ENCODE assay signal across 1 cellular context in the genomic region with DNA sequence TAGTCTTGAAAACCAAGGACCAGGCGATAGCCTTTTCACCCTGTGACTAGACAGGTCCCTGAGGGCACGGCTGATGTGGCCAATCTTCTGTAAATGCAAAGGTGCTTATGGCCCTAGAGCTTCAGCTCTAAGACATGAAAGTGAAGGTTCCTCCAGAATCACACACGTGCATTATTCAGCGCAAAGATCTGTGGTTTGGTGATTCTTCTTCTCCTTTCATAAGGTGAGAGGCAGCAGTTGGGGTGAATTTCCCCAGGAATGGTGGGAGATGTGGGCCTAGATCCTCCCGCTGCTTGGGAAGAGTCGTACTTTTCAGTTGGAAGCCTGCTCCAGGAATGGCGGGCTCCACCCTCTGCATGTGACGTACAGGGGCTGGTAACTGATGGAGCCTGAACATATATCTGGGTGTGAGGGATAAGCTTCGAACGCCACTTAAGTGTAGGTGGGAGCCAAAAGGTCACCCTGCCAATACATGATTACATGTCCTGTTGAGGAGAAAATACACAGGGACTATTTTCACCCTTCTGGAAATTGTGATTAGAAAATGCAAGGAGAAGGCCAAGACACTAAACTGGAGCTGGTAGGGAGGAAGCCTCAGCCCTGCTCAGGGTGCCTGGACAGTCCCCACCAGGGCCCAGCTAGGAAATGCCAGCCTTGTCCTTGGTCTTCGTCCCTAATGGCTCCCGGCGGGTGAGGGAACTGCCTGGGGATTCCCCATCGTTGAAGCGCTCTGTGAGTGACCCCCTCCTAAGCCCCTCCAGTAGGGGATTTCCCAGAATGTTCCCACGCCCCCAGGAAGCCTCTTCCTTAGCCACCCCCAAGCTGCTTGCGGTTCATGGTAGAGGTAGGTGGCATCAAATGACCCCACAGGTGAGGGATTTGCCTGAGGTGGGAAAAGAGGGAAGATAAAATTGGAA.
TF ChIP-seq lines count a peak whose summit lies in the region.

No MANE protein-coding gene starts in this region.

TF ChIP-seq in HepG2, 621 proteins besides CTCF, POLR2A, EP300 and RAD21 (continued from another document and continues in another):
- TF ChIP-seq, protein P1, sequence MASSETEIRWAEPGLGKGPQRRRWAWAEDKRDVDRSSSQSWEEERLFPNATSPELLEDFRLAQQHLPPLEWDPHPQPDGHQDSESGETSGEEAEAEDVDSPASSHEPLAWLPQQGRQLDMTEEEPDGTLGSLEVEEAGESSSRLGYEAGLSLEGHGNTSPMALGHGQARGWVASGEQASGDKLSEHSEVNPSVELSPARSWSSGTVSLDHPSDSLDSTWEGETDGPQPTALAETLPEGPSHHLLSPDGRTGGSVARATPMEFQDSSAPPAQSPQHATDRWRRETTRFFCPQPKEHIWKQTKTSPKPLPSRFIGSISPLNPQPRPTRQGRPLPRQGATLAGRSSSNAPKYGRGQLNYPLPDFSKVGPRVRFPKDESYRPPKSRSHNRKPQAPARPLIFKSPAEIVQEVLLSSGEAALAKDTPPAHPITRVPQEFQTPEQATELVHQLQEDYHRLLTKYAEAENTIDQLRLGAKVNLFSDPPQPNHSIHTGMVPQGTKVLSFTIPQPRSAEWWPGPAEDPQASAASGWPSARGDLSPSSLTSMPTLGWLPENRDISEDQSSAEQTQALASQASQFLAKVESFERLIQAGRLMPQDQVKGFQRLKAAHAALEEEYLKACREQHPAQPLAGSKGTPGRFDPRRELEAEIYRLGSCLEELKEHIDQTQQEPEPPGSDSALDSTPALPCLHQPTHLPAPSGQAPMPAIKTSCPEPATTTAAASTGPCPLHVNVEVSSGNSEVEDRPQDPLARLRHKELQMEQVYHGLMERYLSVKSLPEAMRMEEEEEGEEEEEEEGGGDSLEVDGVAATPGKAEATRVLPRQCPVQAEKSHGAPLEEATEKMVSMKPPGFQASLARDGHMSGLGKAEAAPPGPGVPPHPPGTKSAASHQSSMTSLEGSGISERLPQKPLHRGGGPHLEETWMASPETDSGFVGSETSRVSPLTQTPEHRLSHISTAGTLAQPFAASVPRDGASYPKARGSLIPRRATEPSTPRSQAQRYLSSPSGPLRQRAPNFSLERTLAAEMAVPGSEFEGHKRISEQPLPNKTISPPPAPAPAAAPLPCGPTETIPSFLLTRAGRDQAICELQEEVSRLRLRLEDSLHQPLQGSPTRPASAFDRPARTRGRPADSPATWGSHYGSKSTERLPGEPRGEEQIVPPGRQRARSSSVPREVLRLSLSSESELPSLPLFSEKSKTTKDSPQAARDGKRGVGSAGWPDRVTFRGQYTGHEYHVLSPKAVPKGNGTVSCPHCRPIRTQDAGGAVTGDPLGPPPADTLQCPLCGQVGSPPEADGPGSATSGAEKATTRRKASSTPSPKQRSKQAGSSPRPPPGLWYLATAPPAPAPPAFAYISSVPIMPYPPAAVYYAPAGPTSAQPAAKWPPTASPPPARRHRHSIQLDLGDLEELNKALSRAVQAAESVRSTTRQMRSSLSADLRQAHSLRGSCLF (CRISPR knock-in tag; IDR thresholded peaks at IDR 0.05; ENCODE audit: borderline replicate concordance): no peak
- 0 out of 2 replicates have a peak, but pooled peaks have one; percentile 23 for TF ChIP-seq ZNF891 (CRISPR knock-in tag; IDR thresholded peaks at IDR 0.05)
- no peak for TF ChIP-seq MYC (CRISPR knock-in tag; IDR thresholded peaks at IDR 0.05; ENCODE audit: borderline replicate concordance)
- TF ChIP-seq, protein P2, sequence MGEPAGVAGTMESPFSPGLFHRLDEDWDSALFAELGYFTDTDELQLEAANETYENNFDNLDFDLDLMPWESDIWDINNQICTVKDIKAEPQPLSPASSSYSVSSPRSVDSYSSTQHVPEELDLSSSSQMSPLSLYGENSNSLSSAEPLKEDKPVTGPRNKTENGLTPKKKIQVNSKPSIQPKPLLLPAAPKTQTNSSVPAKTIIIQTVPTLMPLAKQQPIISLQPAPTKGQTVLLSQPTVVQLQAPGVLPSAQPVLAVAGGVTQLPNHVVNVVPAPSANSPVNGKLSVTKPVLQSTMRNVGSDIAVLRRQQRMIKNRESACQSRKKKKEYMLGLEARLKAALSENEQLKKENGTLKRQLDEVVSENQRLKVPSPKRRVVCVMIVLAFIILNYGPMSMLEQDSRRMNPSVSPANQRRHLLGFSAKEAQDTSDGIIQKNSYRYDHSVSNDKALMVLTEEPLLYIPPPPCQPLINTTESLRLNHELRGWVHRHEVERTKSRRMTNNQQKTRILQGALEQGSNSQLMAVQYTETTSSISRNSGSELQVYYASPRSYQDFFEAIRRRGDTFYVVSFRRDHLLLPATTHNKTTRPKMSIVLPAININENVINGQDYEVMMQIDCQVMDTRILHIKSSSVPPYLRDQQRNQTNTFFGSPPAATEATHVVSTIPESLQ (CRISPR knock-in tag; conservative IDR thresholded peaks at IDR 0.05): no peak
- TF ChIP-seq, protein P3, sequence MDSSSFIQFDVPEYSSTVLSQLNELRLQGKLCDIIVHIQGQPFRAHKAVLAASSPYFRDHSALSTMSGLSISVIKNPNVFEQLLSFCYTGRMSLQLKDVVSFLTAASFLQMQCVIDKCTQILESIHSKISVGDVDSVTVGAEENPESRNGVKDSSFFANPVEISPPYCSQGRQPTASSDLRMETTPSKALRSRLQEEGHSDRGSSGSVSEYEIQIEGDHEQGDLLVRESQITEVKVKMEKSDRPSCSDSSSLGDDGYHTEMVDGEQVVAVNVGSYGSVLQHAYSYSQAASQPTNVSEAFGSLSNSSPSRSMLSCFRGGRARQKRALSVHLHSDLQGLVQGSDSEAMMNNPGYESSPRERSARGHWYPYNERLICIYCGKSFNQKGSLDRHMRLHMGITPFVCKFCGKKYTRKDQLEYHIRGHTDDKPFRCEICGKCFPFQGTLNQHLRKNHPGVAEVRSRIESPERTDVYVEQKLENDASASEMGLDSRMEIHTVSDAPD (CRISPR knock-in tag; IDR thresholded peaks at IDR 0.05): no peak
- no peak for TF ChIP-seq ZNF749 (CRISPR knock-in tag; IDR thresholded peaks at IDR 0.05; ENCODE audit: borderline replicate concordance)
- TF ChIP-seq, protein P4, sequence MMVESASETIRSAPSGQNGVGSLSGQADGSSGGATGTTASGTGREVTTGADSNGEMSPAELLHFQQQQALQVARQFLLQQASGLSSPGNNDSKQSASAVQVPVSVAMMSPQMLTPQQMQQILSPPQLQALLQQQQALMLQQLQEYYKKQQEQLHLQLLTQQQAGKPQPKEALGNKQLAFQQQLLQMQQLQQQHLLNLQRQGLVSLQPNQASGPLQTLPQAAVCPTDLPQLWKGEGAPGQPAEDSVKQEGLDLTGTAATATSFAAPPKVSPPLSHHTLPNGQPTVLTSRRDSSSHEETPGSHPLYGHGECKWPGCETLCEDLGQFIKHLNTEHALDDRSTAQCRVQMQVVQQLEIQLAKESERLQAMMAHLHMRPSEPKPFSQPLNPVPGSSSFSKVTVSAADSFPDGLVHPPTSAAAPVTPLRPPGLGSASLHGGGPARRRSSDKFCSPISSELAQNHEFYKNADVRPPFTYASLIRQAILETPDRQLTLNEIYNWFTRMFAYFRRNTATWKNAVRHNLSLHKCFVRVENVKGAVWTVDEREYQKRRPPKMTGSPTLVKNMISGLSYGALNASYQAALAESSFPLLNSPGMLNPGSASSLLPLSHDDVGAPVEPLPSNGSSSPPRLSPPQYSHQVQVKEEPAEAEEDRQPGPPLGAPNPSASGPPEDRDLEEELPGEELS (CRISPR knock-in tag; IDR thresholded peaks at IDR 0.05): no peak
- no peak for TF ChIP-seq TGIF2 (CRISPR knock-in tag; IDR thresholded peaks at IDR 0.05)
- no peak for TF ChIP-seq RNF2 (conservative IDR thresholded peaks at IDR 0.05; ENCODE audit: low read depth)
- TF ChIP-seq, protein P5, sequence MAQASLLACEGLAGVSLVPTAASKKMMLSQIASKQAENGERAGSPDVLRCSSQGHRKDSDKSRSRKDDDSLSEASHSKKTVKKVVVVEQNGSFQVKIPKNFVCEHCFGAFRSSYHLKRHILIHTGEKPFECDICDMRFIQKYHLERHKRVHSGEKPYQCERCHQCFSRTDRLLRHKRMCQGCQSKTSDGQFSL (CRISPR knock-in tag; IDR thresholded peaks at IDR 0.05): no peak
- no peak for TF ChIP-seq ELF1 (CRISPR knock-in tag; IDR thresholded peaks at IDR 0.05)
- TF ChIP-seq, protein P6, sequence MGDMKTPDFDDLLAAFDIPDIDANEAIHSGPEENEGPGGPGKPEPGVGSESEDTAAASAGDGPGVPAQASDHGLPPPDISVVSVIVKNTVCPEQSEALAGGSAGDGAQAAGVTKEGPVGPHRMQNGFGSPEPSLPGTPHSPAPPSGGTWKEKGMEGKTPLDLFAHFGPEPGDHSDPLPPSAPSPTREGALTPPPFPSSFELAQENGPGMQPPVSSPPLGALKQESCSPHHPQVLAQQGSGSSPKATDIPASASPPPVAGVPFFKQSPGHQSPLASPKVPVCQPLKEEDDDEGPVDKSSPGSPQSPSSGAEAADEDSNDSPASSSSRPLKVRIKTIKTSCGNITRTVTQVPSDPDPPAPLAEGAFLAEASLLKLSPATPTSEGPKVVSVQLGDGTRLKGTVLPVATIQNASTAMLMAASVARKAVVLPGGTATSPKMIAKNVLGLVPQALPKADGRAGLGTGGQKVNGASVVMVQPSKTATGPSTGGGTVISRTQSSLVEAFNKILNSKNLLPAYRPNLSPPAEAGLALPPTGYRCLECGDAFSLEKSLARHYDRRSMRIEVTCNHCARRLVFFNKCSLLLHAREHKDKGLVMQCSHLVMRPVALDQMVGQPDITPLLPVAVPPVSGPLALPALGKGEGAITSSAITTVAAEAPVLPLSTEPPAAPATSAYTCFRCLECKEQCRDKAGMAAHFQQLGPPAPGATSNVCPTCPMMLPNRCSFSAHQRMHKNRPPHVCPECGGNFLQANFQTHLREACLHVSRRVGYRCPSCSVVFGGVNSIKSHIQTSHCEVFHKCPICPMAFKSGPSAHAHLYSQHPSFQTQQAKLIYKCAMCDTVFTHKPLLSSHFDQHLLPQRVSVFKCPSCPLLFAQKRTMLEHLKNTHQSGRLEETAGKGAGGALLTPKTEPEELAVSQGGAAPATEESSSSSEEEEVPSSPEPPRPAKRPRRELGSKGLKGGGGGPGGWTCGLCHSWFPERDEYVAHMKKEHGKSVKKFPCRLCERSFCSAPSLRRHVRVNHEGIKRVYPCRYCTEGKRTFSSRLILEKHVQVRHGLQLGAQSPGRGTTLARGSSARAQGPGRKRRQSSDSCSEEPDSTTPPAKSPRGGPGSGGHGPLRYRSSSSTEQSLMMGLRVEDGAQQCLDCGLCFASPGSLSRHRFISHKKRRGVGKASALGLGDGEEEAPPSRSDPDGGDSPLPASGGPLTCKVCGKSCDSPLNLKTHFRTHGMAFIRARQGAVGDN (CRISPR knock-in tag; IDR thresholded peaks at IDR 0.05): peak; percentile 54
- no peak for TF ChIP-seq ZNF660 (CRISPR knock-in tag; IDR thresholded peaks at IDR 0.05; ENCODE audit: borderline replicate concordance, low read depth)
- TF ChIP-seq PCBP2 (optimal IDR thresholded peaks at IDR 0.05; ENCODE audit: low read depth, low read length, poor library complexity, severe bottlenecking): no peak
- no peak for TF ChIP-seq ZKSCAN1 (IDR thresholded peaks at IDR 0.05; ENCODE audit: low read length)
- TF ChIP-seq, protein P7, sequence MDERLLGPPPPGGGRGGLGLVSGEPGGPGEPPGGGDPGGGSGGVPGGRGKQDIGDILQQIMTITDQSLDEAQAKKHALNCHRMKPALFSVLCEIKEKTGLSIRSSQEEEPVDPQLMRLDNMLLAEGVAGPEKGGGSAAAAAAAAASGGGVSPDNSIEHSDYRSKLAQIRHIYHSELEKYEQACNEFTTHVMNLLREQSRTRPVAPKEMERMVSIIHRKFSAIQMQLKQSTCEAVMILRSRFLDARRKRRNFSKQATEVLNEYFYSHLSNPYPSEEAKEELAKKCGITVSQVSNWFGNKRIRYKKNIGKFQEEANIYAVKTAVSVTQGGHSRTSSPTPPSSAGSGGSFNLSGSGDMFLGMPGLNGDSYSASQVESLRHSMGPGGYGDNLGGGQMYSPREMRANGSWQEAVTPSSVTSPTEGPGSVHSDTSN (CRISPR knock-in tag; IDR thresholded peaks at IDR 0.05): no peak
- TF ChIP-seq, protein P8, sequence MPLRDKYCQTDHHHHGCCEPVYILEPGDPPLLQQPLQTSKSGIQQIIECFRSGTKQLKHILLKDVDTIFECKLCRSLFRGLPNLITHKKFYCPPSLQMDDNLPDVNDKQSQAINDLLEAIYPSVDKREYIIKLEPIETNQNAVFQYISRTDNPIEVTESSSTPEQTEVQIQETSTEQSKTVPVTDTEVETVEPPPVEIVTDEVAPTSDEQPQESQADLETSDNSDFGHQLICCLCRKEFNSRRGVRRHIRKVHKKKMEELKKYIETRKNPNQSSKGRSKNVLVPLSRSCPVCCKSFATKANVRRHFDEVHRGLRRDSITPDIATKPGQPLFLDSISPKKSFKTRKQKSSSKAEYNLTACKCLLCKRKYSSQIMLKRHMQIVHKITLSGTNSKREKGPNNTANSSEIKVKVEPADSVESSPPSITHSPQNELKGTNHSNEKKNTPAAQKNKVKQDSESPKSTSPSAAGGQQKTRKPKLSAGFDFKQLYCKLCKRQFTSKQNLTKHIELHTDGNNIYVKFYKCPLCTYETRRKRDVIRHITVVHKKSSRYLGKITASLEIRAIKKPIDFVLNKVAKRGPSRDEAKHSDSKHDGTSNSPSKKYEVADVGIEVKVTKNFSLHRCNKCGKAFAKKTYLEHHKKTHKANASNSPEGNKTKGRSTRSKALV (CRISPR knock-in tag; IDR thresholded peaks at IDR 0.05): no peak
- TF ChIP-seq ZNF768 (CRISPR knock-in tag; IDR thresholded peaks at IDR 0.05): no peak
- TF ChIP-seq, protein P9, sequence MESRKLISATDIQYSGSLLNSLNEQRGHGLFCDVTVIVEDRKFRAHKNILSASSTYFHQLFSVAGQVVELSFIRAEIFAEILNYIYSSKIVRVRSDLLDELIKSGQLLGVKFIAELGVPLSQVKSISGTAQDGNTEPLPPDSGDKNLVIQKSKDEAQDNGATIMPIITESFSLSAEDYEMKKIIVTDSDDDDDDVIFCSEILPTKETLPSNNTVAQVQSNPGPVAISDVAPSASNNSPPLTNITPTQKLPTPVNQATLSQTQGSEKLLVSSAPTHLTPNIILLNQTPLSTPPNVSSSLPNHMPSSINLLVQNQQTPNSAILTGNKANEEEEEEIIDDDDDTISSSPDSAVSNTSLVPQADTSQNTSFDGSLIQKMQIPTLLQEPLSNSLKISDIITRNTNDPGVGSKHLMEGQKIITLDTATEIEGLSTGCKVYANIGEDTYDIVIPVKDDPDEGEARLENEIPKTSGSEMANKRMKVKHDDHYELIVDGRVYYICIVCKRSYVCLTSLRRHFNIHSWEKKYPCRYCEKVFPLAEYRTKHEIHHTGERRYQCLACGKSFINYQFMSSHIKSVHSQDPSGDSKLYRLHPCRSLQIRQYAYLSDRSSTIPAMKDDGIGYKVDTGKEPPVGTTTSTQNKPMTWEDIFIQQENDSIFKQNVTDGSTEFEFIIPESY (CRISPR knock-in tag; IDR thresholded peaks at IDR 0.05): no peak
- TF ChIP-seq ZNF441 (CRISPR knock-in tag; IDR thresholded peaks at IDR 0.05; ENCODE audit: borderline replicate concordance): no peak
- TF ChIP-seq, protein P10, sequence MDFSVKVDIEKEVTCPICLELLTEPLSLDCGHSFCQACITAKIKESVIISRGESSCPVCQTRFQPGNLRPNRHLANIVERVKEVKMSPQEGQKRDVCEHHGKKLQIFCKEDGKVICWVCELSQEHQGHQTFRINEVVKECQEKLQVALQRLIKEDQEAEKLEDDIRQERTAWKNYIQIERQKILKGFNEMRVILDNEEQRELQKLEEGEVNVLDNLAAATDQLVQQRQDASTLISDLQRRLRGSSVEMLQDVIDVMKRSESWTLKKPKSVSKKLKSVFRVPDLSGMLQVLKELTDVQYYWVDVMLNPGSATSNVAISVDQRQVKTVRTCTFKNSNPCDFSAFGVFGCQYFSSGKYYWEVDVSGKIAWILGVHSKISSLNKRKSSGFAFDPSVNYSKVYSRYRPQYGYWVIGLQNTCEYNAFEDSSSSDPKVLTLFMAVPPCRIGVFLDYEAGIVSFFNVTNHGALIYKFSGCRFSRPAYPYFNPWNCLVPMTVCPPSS (IDR thresholded peaks at IDR 0.05): no peak
- TF ChIP-seq HDAC2 (CRISPR knock-in tag; IDR thresholded peaks at IDR 0.05): no peak
- TF ChIP-seq ZNF772 (CRISPR knock-in tag; IDR thresholded peaks at IDR 0.05): no peak
- TF ChIP-seq ZNF20 (CRISPR knock-in tag; IDR thresholded peaks at IDR 0.05): no peak
- TF ChIP-seq HNRNPLL (IDR thresholded peaks at IDR 0.05; ENCODE audit: low read depth, low read length, poor library complexity, severe bottlenecking): no peak
- no peak for TF ChIP-seq FOXK1 (CRISPR knock-in tag; IDR thresholded peaks at IDR 0.05; ENCODE audit: borderline replicate concordance, low read depth)
- TF ChIP-seq HDAC6 (IDR thresholded peaks at IDR 0.05; ENCODE audit: low read depth, low read length): no peak
